In the genomic region with DNA sequence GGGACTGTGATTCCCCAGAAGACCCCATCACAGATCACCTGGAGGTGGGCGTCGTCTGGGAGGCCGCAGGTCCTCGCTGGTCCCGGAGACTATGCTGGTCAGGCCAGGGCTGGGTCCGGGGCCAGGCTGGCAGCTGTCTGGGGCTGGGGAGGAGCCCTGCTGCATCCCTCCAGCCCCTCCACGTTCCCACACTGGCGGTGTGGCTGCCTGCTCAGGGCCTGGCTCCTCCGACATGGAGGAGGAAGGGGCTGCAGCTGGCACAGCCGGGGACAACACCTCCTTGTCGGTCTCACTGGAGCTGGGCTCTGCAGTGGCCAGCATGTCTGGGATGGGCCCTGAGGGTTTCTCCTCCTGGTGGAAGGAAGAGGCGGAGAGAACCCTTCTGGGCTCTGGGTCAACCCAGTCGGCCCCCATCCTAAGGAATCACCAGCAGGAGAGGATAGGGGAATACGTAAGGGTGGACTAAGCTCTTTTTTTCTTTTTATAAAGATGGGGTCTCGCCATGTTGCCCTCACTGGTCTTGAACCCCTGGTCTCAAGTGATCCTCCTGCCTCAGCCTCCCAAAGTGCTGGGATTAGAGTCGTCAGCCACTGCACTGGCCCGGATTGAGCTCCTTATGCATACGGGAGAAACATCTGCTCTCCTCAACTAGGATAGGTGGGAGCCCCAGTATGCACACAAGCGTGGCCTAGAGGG, we compare ENCODE assay signal across 8 cellular contexts. TPM values are rescaled to one million over a fixed set of nuclear protein-coding genes. Genes with fewer than 3 reads are reported as not detected.
A peak's percentile ranks its signal among the peaks of the same experiment; 100 is the strongest.
DNase-seq lines count a peak whose midpoint lies in the region; ATAC-seq, FAIRE-seq and TF ChIP-seq lines count a peak whose summit lies in the region.

No MANE protein-coding gene starts in this region.

- DNase-seq in GM12865 (ENCODE audit: low read depth) (no peak), T-helper 17 cell (no peak), fibroblast of pulmonary artery (ENCODE audit: low read depth) (no peak), retinal pigment epithelial cell (ENCODE audit: low read depth) (no peak), GM19239 (ENCODE audit: insufficient read length, low spot score) (no peak), NCI-H69 (lab: John Stamatoyannopoulos, UW) (no peak)

- peaks cover 2% of the 10 kb centered on the region for H3K36me3 Mint-ChIP-seq in T-helper 17 cell (ENCODE audit: low read depth)

- H3K27ac Mint-ChIP-seq in T-helper 17 cell: peak overlapping the region; percentile 99

- H3K27me3 Mint-ChIP-seq in T-helper 17 cell: no peaks in the 10 kb centered on the region

- FAIRE-seq in GM19239 (lab: Jason Lieb, UNC): no peak

- ATAC-seq in T-helper 17 cell (no peak), HG03521 (IDR thresholded peaks at IDR 0.05; ENCODE audit: unreplicated experiment) (no peak), HG03571 (IDR thresholded peaks at IDR 0.05; ENCODE audit: unreplicated experiment) (no peak)

- peak overlapping the region; percentile 83 for H3K4me3 Mint-ChIP-seq in T-helper 17 cell

- TF ChIP-seq CTCF in GM12865 (IDR thresholded peaks at IDR 0.05; ENCODE audit: insufficient read depth, low read depth, low read length, missing control alignments) (no peak), fibroblast of pulmonary artery (IDR thresholded peaks at IDR 0.05; ENCODE audit: low read length, missing control alignments) (no peak), retinal pigment epithelial cell (conservative IDR thresholded peaks at IDR 0.05; ENCODE audit: low read depth, low read length) (no peak)

- H3K4me1 Mint-ChIP-seq in T-helper 17 cell: peaks cover 33% of the 10 kb centered on the region

- peak overlapping the region; percentile 82 for H3K4me3 ChIP-seq in GM12865 (ENCODE audit: low read depth, low read length)
- peak overlapping the region; percentile 64 for H3K4me3 ChIP-seq in fibroblast of pulmonary artery (replicated peaks; ENCODE audit: low read depth, low read length)
- H3K4me3 ChIP-seq in retinal pigment epithelial cell (ENCODE audit: low read length): peak overlapping the region; percentile 53

- no peaks in the 10 kb centered on the region for H3K9me3 ChIP-seq in T-helper 17 cell (ENCODE audit: control insufficient read depth, low read length, poor library complexity, severe bottlenecking)

RNA-seq across cellular contexts. Expression of a gene that starts 0.8 kb away (rescaled TPM):
- 10 to 100 TPM; 45.1 to 46.2 TPM for total RNA-seq in T-helper 17 cell

RNA-seq across cellular contexts. Expression of a gene that starts 10.7 kb away (rescaled TPM):
- 1 to 10 TPM; 5.2 to 7.4 TPM for total RNA-seq in T-helper 17 cell
